Comparison of ENCODE assay signal across 21 cellular contexts in genomic region chr1:237111807-237112206, GRCh38.
DNase-seq lines count a peak whose midpoint lies in the region; ATAC-seq and TF ChIP-seq lines count a peak whose summit lies in the region.
"Had no signal": no experiment of that assay in that cellular context is flagged by ENCODE, and none has a peak within 500 bp of the region (broad histone marks: within the 10 kb centered on the region; RNA-seq: fewer than 3 reads in every experiment).

No MANE protein-coding gene starts in this region.

- peaks cover 0 to 4% (median 0%) of the 10 kb centered on the region in 4 donors for H3K36me3 ChIP-seq in esophagus muscularis mucosa

- no peak overlapping the region for H2AK5ac ChIP-seq in H9 (ENCODE audit: insufficient read length, low read length)

- no peak overlapping the region for H2AFZ ChIP-seq in H9 (ENCODE audit: low read length)
- H2AFZ ChIP-seq: GM23338 had no signal

- no peak overlapping the region for H3K18ac ChIP-seq in H9 (ENCODE audit: insufficient read length, low read depth, low read length)

- no peak overlapping the region for H2BK5ac ChIP-seq in H9 (ENCODE audit: insufficient read length, low read length)

- no peak overlapping the region for H2BK20ac ChIP-seq in H9 (ENCODE audit: low read depth, low read length, poor library complexity, severe bottlenecking)

- no peaks in the 10 kb centered on the region for H3K79me1 ChIP-seq in H9 (ENCODE audit: insufficient read depth, low read depth, low read length, poor library complexity, severe bottlenecking)

- H3K4me3 Mint-ChIP-seq in activated CD4-positive, alpha-beta T cell treated with anti-CD3 and anti-CD28 coated beads for 36 hours = no peak overlapping the region
- H3K4me3 Mint-ChIP-seq in H9 = no peak overlapping the region
- H3K4me3 Mint-ChIP-seq: GM23338 had no signal

- H3K4ac ChIP-seq in H9 (ENCODE audit: low read depth, low read length) = no peak overlapping the region

- no peak for ATAC-seq in activated CD4-positive, alpha-beta T cell treated with anti-CD3 and anti-CD28 coated beads for 36 hours
- ATAC-seq in right cardiac atrium (peak; percentile 4 to 25), HG02870 (IDR thresholded peaks at IDR 0.05; ENCODE audit: unreplicated experiment) (no peak), HG03159 (IDR thresholded peaks at IDR 0.05; ENCODE audit: unreplicated experiment) (no peak)
- ATAC-seq: GM23338, HCT116 had no signal

- H3K14ac ChIP-seq in H9 (ENCODE audit: insufficient read depth, low read length) = no peak overlapping the region

- POLR2A ChIA-PET in activated CD4-positive, alpha-beta T cell treated with anti-CD3 and anti-CD28 coated beads for 36 hours (lab: Charles Lee) = no interaction called here

- no peaks in the 10 kb centered on the region for H4K20me1 ChIP-seq in H9 (ENCODE audit: control insufficient read depth, insufficient read depth, insufficient read length)

- no peak overlapping the region for H2BK15ac ChIP-seq in H9 (ENCODE audit: low read depth, low read length)

- H4K5ac ChIP-seq in H9 (ENCODE audit: insufficient read length, low read depth, low read length) = no peak overlapping the region

- no peak overlapping the region for H4K91ac ChIP-seq in H9 (ENCODE audit: insufficient read length, low read depth, low read length)

- peak; percentile 41; the same call in 1 of the 3 replicates for TF ChIP-seq CTCF in H9 (conservative IDR thresholded peaks at IDR 0.05)
- TF ChIP-seq CTCF in esophagus muscularis mucosa (IDR thresholded peaks at IDR 0.05) = no peak

- no peak overlapping the region for H3K9ac ChIP-seq in H9 (ENCODE audit: extremely low read depth, insufficient read length, low read length)

- DNase-seq in activated CD4-positive, alpha-beta T cell treated with anti-CD3 and anti-CD28 coated beads for 36 hours = peak; percentile 9
- DNase-seq in activated CD4-positive, alpha-beta T cell treated with anti-CD3 and anti-CD28 coated beads for 4 hours = no peak
- DNase-seq in H9 = no peak
- no peak for DNase-seq in esophagus muscularis mucosa (ENCODE audit: extremely low spot score)
- no peak for DNase-seq in right cardiac atrium
- no peak for DNase-seq in islet precursor cell
- DNase-seq: 8988T, Calu3, KBM-7, MV-4-11, NCI-H1105 treated with DMSO at 0.1 percent for 48 hours, NCI-H146, NCI-H1930, NCI-H2107, NCI-H524, NCI-H748 treated with DMSO at 0.1 percent for 48 hours, SHP77 had no signal

- H3K27me3 ChIP-seq in H9 (ENCODE audit: insufficient read depth, low read length) = no peaks in the 10 kb centered on the region
- no peaks in the 10 kb centered on the region for H3K27me3 ChIP-seq in esophagus muscularis mucosa
- no peaks in the 10 kb centered on the region for H3K27me3 ChIP-seq in right cardiac atrium (ENCODE audit: control insufficient read depth, insufficient read depth)

- no peak for TF ChIP-seq POLR2A in esophagus muscularis mucosa (IDR thresholded peaks at IDR 0.05; ENCODE audit: low read depth)

- peaks cover 1% of the 10 kb centered on the region; the same call in 1 of the 2 replicates for H3K79me2 ChIP-seq in H9 (ENCODE audit: insufficient read depth, low read length)

- H3K4me2 ChIP-seq in H9 (ENCODE audit: insufficient read depth, insufficient read length, low read length) = no peak overlapping the region
- H3K4me2 ChIP-seq: GM23338 had no signal

- H3K4me1 Mint-ChIP-seq in activated CD4-positive, alpha-beta T cell treated with anti-CD3 and anti-CD28 coated beads for 36 hours = no peaks in the 10 kb centered on the region
- H3K4me1 Mint-ChIP-seq in H9 = peaks cover 23 to 27% of the 10 kb centered on the region in 2 experiments

- CTCF ChIA-PET in activated CD4-positive, alpha-beta T cell treated with anti-CD3 and anti-CD28 coated beads for 36 hours (lab: Charles Lee) = interaction anchor here (0.6 kb wide), 1 partner anchor 83 kb away, joined by 3 read pairs; no protein-coding TSS in a partner anchor

- H3K27ac Mint-ChIP-seq in activated CD4-positive, alpha-beta T cell treated with anti-CD3 and anti-CD28 coated beads for 36 hours = no peak overlapping the region
- no peak overlapping the region for H3K27ac Mint-ChIP-seq in H9
- H3K27ac Mint-ChIP-seq: GM23338 had no signal

- no peak overlapping the region for H2BK120ac ChIP-seq in H9 (ENCODE audit: low read depth, low read length, poor library complexity, severe bottlenecking)

- no peak overlapping the region for H4K8ac ChIP-seq in H9 (replicated peaks; ENCODE audit: insufficient read length, low read depth, low read length)

- TF ChIP-seq EP300 in esophagus muscularis mucosa (IDR thresholded peaks at IDR 0.05) = no peak

- H3K27ac ChIP-seq in H9 (ENCODE audit: insufficient read length, low read depth, low read length) = no peak overlapping the region
- H3K27ac ChIP-seq in esophagus muscularis mucosa (replicated peaks in 1 of 4) = peak overlapping the region in 3 of 4 donors; percentile 35 to 62 (median 57)
- H3K27ac ChIP-seq in right cardiac atrium (ENCODE audit: low read length) = no peak overlapping the region

- H3K27me3 Mint-ChIP-seq in activated CD4-positive, alpha-beta T cell treated with anti-CD3 and anti-CD28 coated beads for 36 hours = peaks cover 4% of the 10 kb centered on the region
- no peaks in the 10 kb centered on the region; the same call in 1 of the 2 replicates for H3K27me3 Mint-ChIP-seq in H9 (ENCODE audit: low read depth)

- H3K36me3 Mint-ChIP-seq in activated CD4-positive, alpha-beta T cell treated with anti-CD3 and anti-CD28 coated beads for 36 hours (ENCODE audit: low read depth) = no peaks in the 10 kb centered on the region
- H3K36me3 Mint-ChIP-seq in H9 (ENCODE audit: insufficient read depth in 1 of 3, low read depth in 3 of 3) = no peaks in the 10 kb centered on the region; a peak in 1 of 7 replicates

- no peaks in the 10 kb centered on the region for H3K23me2 ChIP-seq in H9 (ENCODE audit: insufficient read length, low read depth, low read length, poor library complexity, severe bottlenecking)

- H3K9me3 ChIP-seq in H9 (ENCODE audit: control insufficient read depth, low read depth, low read length) (no peaks in the 10 kb centered on the region), esophagus muscularis mucosa (no peaks in the 10 kb centered on the region), right cardiac atrium (ENCODE audit: control insufficient read depth, low read length) (no peaks in the 10 kb centered on the region)

- H3T11ph ChIP-seq in H9 (ENCODE audit: low read length) = no peak overlapping the region

- WGBS in H9 (ENCODE audit: extremely low coverage, insufficient read length, low lambda C conversion rate) = no CpG with 5 or more reads among the region's 2 CpGs
- 62% methylated on average over 2 of the region's 2 CpGs for WGBS in esophagus muscularis mucosa
- WGBS in right cardiac atrium = 48% methylated on average over 2 of the region's 2 CpGs

- H3K4me3 ChIP-seq in esophagus muscularis mucosa (no peak overlapping the region), right cardiac atrium (ENCODE audit: low read length) (no peak overlapping the region)
- H3K4me3 ChIP-seq: GM23338 had no signal

- intact Hi-C loops in activated CD4-positive, alpha-beta T cell treated with anti-CD3 and anti-CD28 coated beads for 36 hours (cut with DNase I, micrococcal nuclease) = no loop called here
- intact Hi-C loops in esophagus muscularis mucosa (cut with DNase I) = no loop called here
- intact Hi-C loops in right cardiac atrium (cut with DNase I) = no loop called here

- no peaks in the 10 kb centered on the region; the same call in none of the 2 replicates for H3K4me1 ChIP-seq in H9 (ENCODE audit: insufficient read depth, low read length)
- peaks cover 31 to 56% (median 41%) of the 10 kb centered on the region in 4 donors for H3K4me1 ChIP-seq in esophagus muscularis mucosa
- H3K4me1 ChIP-seq in right cardiac atrium (ENCODE audit: control insufficient read depth, insufficient read depth, low read length) = peaks cover 4% of the 10 kb centered on the region

- H2BK12ac ChIP-seq in H9 (ENCODE audit: insufficient read length, low read depth, low read length) = no peak overlapping the region

- no peak overlapping the region for H3K56ac ChIP-seq in H9 (ENCODE audit: insufficient read length, low read depth, low read length)

- H3K9me3 Mint-ChIP-seq in activated CD4-positive, alpha-beta T cell treated with anti-CD3 and anti-CD28 coated beads for 36 hours (ENCODE audit: low read depth) = no peaks in the 10 kb centered on the region
- H3K9me3 Mint-ChIP-seq in H9 = no peaks in the 10 kb centered on the region; a peak in 1 of 5 replicates
- H3K9me3 Mint-ChIP-seq: GM23338 had no signal

- no peak overlapping the region for H3K23ac ChIP-seq in H9 (ENCODE audit: insufficient read length, low read depth, low read length)

Comparison
In these comparisons a context has a peak if more than half of its experiments do, and no peak if none do; other contexts are left out.
1. ATAC-seq: peak in right cardiac atrium (2 of 2); none in activated CD4-positive, alpha-beta T cell treated with anti-CD3 and anti-CD28 coated beads for 36 hours (single experiment), HG02870 (single experiment) and HG03159 (single experiment).
2. H3K27ac ChIP-seq: peak in esophagus muscularis mucosa (3 of 4); none in H9 (single experiment) and right cardiac atrium (single experiment).